ENCODE assay signal across 1 cellular context in genomic region chr3:141486416-141486734, GRCh38.
TF ChIP-seq lines count a peak whose summit lies in the region.

No MANE protein-coding gene starts in this region.

TF ChIP-seq in H1, 55 proteins besides CTCF, POLR2A, EP300 and RAD21:
- TF ChIP-seq MAX (IDR thresholded peaks at IDR 0.05): no peak
- TF ChIP-seq SUZ12 (IDR thresholded peaks at IDR 0.05; ENCODE audit: low read length): no peak
- TF ChIP-seq JUND (IDR thresholded peaks at IDR 0.05; ENCODE audit: low read length): no peak
